In the genomic region with DNA sequence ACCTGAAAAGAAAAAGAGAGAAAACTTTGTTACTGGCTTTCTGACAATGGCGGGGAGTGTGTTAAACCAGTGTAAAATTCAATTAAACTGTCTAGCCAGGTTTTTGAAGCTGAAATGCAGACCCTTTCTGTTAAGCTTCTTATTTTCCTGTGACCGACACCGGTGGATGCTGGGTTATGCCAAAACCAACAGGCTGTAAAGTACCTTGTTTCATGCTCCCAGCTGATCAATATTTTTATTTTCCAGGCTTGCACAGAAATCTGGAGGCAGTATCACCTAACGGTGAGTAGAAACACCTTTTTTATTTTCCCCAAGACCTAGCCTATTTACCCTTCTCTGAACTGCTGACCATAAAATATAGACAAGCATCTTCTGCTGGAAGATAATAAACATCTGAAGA, we compare ENCODE assay signal across 29 cellular contexts.
DNase-seq lines count a peak whose midpoint lies in the region; ATAC-seq, FAIRE-seq and TF ChIP-seq lines count a peak whose summit lies in the region.
"Had no signal": no experiment of that assay in that cellular context is flagged by ENCODE, and none has a peak within 500 bp of the region (broad histone marks: within the 10 kb centered on the region; RNA-seq: fewer than 3 reads in every experiment).

No MANE protein-coding gene starts in this region.

- peak overlapping the region in 8 of 11 experiments; percentile 4 to 62 (median 32); a peak in 13 of 22 replicates for H3K9ac ChIP-seq in BLaER1 treated with 17β-estradiol and CSF1 and Interleukin-3, amounts not matched to agents 10 nM and 100 nM

- no peaks in the 10 kb centered on the region for H3K9me3 Mint-ChIP-seq in activated B cell treated with CpG ODN at 0.5 μM for 24 hours
- no peaks in the 10 kb centered on the region for H3K9me3 Mint-ChIP-seq in naive B cell
- no peaks in the 10 kb centered on the region for H3K9me3 Mint-ChIP-seq in naive thymus-derived CD8-positive, alpha-beta T cell
- H3K9me3 Mint-ChIP-seq: CD14-positive monocyte; dendritic cell treated with granulocyte-macrophage colony-stimulating factor and Interleukin-4, amounts not matched to agents 40 ng/mL and 50 ng/mL, for 4 days; natural killer cell treated with Interleukin-12 subunit alpha and Interleukin-12 subunit beta and Interleukin-15 and Interleukin-18, amount 100 ng/mL, for 72 hours; T-helper 2 cell treated with Interferon-gamma antibody and Interleukin-4, amounts not matched to agents 5 μg/mL and 100 μg/mL, for 36 hours; type B pancreatic cell had no signal

- H3K4me3 ChIP-seq in BLaER1 treated with 17β-estradiol and CSF1 and Interleukin-3, amounts not matched to agents 10 nM and 100 nM: no peak overlapping the region
- H3K4me3 ChIP-seq: MG63 had no signal

- DNase-seq in GM19239 (ENCODE audit: insufficient read length, low spot score) (no peak), activated B cell treated with CpG ODN at 0.5 μM for 24 hours (no peak), naive B cell (no peak), NCI-H526 treated with DMSO at 0.1 percent for 48 hours (lab: John Stamatoyannopoulos, UW) (no peak), inferior parietal cortex (ENCODE audit: extremely low spot score) (no peak)
- no peak for DNase-seq in naive thymus-derived CD8-positive, alpha-beta T cell
- DNase-seq: activated CD4-positive, alpha-beta T cell treated with anti-CD3 and anti-CD28 coated beads for 4 hours; activated effector memory CD4-positive, alpha-beta T cell treated with Interleukin-2 at 50 U/mL for 16 hours; Calu3; DMS79 treated with DMSO at 0.1 percent for 48 hours; GF-D8; KG1; MG63; NCI-H1417; NCI-H2029; NCI-H526; Right ventricle myocardium superior; stimulated activated naive CD4-positive, alpha-beta T cell had no signal

- H3K36me3 Mint-ChIP-seq in activated B cell treated with CpG ODN at 0.5 μM for 24 hours (ENCODE audit: low read depth): peaks cover 10% of the 10 kb centered on the region
- no peaks in the 10 kb centered on the region for H3K36me3 Mint-ChIP-seq in naive B cell
- peaks cover 0 to 35% (median 0%) of the 10 kb centered on the region in 3 donors for H3K36me3 Mint-ChIP-seq in naive thymus-derived CD8-positive, alpha-beta T cell
- H3K36me3 Mint-ChIP-seq: natural killer cell treated with Interleukin-12 subunit alpha and Interleukin-12 subunit beta and Interleukin-15 and Interleukin-18, amount 100 ng/mL, for 72 hours; type B pancreatic cell had no signal

- intact Hi-C loops in activated B cell treated with CpG ODN at 0.5 μM for 24 hours (cut with micrococcal nuclease): no loop called here

- peaks cover 0 to 59% (median 10%) of the 10 kb centered on the region in 11 experiments; a peak in 9 of 22 replicates for H3K36me3 ChIP-seq in BLaER1 treated with 17β-estradiol and CSF1 and Interleukin-3, amounts not matched to agents 10 nM and 100 nM
- H3K36me3 ChIP-seq: MG63 had no signal

- H3K27me3 Mint-ChIP-seq in activated B cell treated with CpG ODN at 0.5 μM for 24 hours: no peaks in the 10 kb centered on the region
- no peaks in the 10 kb centered on the region for H3K27me3 Mint-ChIP-seq in naive B cell
- no peaks in the 10 kb centered on the region for H3K27me3 Mint-ChIP-seq in naive thymus-derived CD8-positive, alpha-beta T cell
- H3K27me3 Mint-ChIP-seq: dendritic cell treated with granulocyte-macrophage colony-stimulating factor and Interleukin-4, amounts not matched to agents 40 ng/mL and 50 ng/mL, for 4 days; natural killer cell treated with Interleukin-12 subunit alpha and Interleukin-12 subunit beta and Interleukin-15 and Interleukin-18, amount 100 ng/mL, for 72 hours had no signal

- no peaks in the 10 kb centered on the region for H3K9me3 ChIP-seq in BLaER1 treated with 17β-estradiol and CSF1 and Interleukin-3, amounts not matched to agents 10 nM and 100 nM (replicated peaks in 1 of 11)
- H3K9me3 ChIP-seq: MG63 had no signal

- H3K4me1 Mint-ChIP-seq in activated B cell treated with CpG ODN at 0.5 μM for 24 hours: peaks cover 78% of the 10 kb centered on the region
- peaks cover 40 to 67% (median 45%) of the 10 kb centered on the region in 3 donors for H3K4me1 Mint-ChIP-seq in naive B cell
- H3K4me1 Mint-ChIP-seq in naive thymus-derived CD8-positive, alpha-beta T cell: peaks cover 2 to 48% (median 6%) of the 10 kb centered on the region in 4 donors
- H3K4me1 Mint-ChIP-seq: CD14-positive monocyte had no signal

- no peak for TF ChIP-seq CTCF in activated B cell treated with CpG ODN at 0.5 μM for 24 hours (IDR thresholded peaks at IDR 0.05)

- POLR2A ChIA-PET in activated B cell treated with CpG ODN at 0.5 μM for 24 hours (lab: Charles Lee): interaction anchor here (0.5 to 8.1 kb wide), 18 partner anchors 10 to 398 kb away, joined by 3 to 124 read pairs (median 5); a partner anchor contains a TSS
- POLR2A ChIA-PET in naive thymus-derived CD8-positive, alpha-beta T cell (lab: Charles Lee): no interaction called here

- ATAC-seq in activated B cell treated with CpG ODN at 0.5 μM for 24 hours (ENCODE audit: low read depth) (no peak), naive B cell (ENCODE audit: low read depth in 2 of 2) (no peak), HG03175 (IDR thresholded peaks at IDR 0.05; ENCODE audit: unreplicated experiment) (no peak)
- no peak for ATAC-seq in naive thymus-derived CD8-positive, alpha-beta T cell
- ATAC-seq: esophagus mucosa; natural killer cell treated with Interleukin-12 subunit alpha and Interleukin-12 subunit beta and Interleukin-15 and Interleukin-18, amount 100 ng/mL, for 72 hours; Panc1 had no signal

- FAIRE-seq in GM19239 (lab: Jason Lieb, UNC): peak; percentile 97
- FAIRE-seq: H54, HTR-8/SVneo had no signal

- peak overlapping the region in 9 of 11 experiments; percentile 1 to 84 (median 72); a peak in 17 of 22 replicates for H3K27ac ChIP-seq in BLaER1 treated with 17β-estradiol and CSF1 and Interleukin-3, amounts not matched to agents 10 nM and 100 nM

- peak overlapping the region; percentile 55 for H3K4me3 Mint-ChIP-seq in activated B cell treated with CpG ODN at 0.5 μM for 24 hours
- peak overlapping the region; percentile 30 to 69 (median 58) for H3K4me3 Mint-ChIP-seq in naive B cell
- H3K4me3 Mint-ChIP-seq in naive thymus-derived CD8-positive, alpha-beta T cell: peak overlapping the region in 1 of 10 donors; percentile 12
- H3K4me3 Mint-ChIP-seq: CD14-positive monocyte; dendritic cell treated with granulocyte-macrophage colony-stimulating factor and Interleukin-4, amounts not matched to agents 40 ng/mL and 50 ng/mL, for 4 days; natural killer cell treated with Interleukin-12 subunit alpha and Interleukin-12 subunit beta and Interleukin-15 and Interleukin-18, amount 100 ng/mL, for 72 hours; T-helper 2 cell treated with Interferon-gamma antibody and Interleukin-4, amounts not matched to agents 5 μg/mL and 100 μg/mL, for 36 hours; type B pancreatic cell had no signal

- CTCF ChIA-PET in activated B cell treated with CpG ODN at 0.5 μM for 24 hours (lab: Charles Lee): interaction anchor here (0.6 to 4.0 kb wide), 4 partner anchors 208 to 454 kb away, joined by 3 to 25 read pairs (median 14); a partner anchor contains a TSS

- H4K20me1 ChIP-seq in BLaER1 treated with 17β-estradiol and CSF1 and Interleukin-3, amounts not matched to agents 10 nM and 100 nM: peaks cover 0 to 54% (median 0%) of the 10 kb centered on the region in 11 experiments; a peak in 3 of 22 replicates

- H3K27ac Mint-ChIP-seq in activated B cell treated with CpG ODN at 0.5 μM for 24 hours (peak overlapping the region; percentile 99), naive B cell (peak overlapping the region; percentile 89 to 100 (median 96))
- peak overlapping the region in 4 of 10 donors; percentile 5 to 69 (median 29) for H3K27ac Mint-ChIP-seq in naive thymus-derived CD8-positive, alpha-beta T cell
- H3K27ac Mint-ChIP-seq: CD14-positive monocyte; dendritic cell treated with granulocyte-macrophage colony-stimulating factor and Interleukin-4, amounts not matched to agents 40 ng/mL and 50 ng/mL, for 4 days; natural killer cell treated with Interleukin-12 subunit alpha and Interleukin-12 subunit beta and Interleukin-15 and Interleukin-18, amount 100 ng/mL, for 72 hours; T-helper 2 cell treated with Interferon-gamma antibody and Interleukin-4, amounts not matched to agents 5 μg/mL and 100 μg/mL, for 36 hours; type B pancreatic cell had no signal

- H3K27me3 ChIP-seq in BLaER1 treated with 17β-estradiol and CSF1 and Interleukin-3, amounts not matched to agents 10 nM and 100 nM: no peaks in the 10 kb centered on the region
- H3K27me3 ChIP-seq: MG63 had no signal

- H3K4me1 ChIP-seq in BLaER1 treated with 17β-estradiol and CSF1 and Interleukin-3, amounts not matched to agents 10 nM and 100 nM: peaks cover 38 to 97% (median 75%) of the 10 kb centered on the region in 10 experiments

- H3K4me2 ChIP-seq in BLaER1 treated with 17β-estradiol and CSF1 and Interleukin-3, amounts not matched to agents 10 nM and 100 nM: peak overlapping the region in 10 of 11 experiments; percentile 3 to 73 (median 33); a peak in 16 of 22 replicates
